2 cellular contexts compared by ENCODE assay signal in the genomic region with DNA sequence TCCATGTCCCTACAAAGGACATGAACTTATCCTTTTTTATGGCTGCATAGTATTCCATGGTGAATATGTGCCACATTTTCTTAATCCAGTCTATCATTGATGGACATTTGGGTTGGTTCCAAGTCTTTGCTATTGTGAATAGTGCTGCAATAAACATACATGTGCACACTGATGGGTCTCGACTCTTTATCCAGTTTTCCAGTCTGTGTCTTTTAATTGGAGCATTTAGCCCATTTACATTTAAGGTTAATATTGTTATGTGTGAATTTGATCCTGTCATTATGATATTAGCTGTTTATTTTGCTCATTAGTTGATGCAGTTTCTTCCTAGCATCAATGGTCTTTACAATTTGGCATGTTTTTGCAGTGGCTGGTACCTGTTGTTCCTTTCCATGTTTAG.
DNase-seq lines count a peak whose midpoint lies in the region; ATAC-seq, FAIRE-seq and TF ChIP-seq lines count a peak whose summit lies in the region.
"Not testable (repeated sequence)": the region's sequence is repeated elsewhere in the genome, so short reads cannot be mapped to it uniquely, and the experiment has no call there.

No MANE protein-coding gene starts in this region.

- not testable (repeated sequence) for TF ChIP-seq RAD21 in K562 (CRISPR knock-in tag; conservative IDR thresholded peaks at IDR 0.05 in 1 of 2, IDR thresholded peaks at IDR 0.05 in 1 of 2)

- ATAC-seq in K562: not testable (repeated sequence)

- WGBS in K562 (ENCODE audit: insufficient coverage, low coverage, missing lambda C conversion rate): 0% methylated on average over 1 of the region's 1 CpG

- not testable (repeated sequence) for H4K20me1 ChIP-seq in K562 (replicated peaks; ENCODE audit: control insufficient read depth, insufficient read depth, low read length)

- CTCF ChIA-PET in HEK293 (lab: Yijun Ruan, JAX); K562 (lab: Yijun Ruan, JAX; ENCODE audit: low intra/inter-chr PET ratio): not testable (repeated sequence)

- not testable (repeated sequence) for H3K4me1 ChIP-seq in HEK293 (ENCODE audit: control insufficient read depth, insufficient read depth, low read length); K562 (replicated peaks in 1 of 2; ENCODE audit: control insufficient read depth in 2 of 2, insufficient read depth in 2 of 2, low read length in 2 of 2)

- not testable (repeated sequence) for H2AFZ ChIP-seq in K562 (ENCODE audit: low read depth, low read length)

- not testable (repeated sequence) for TF ChIP-seq CTCF in HEK293 (tag by site-specific recombination; IDR thresholded peaks at IDR 0.05); K562 (IDR thresholded peaks at IDR 0.05 in 2 of 3, conservative IDR thresholded peaks at IDR 0.05 in 1 of 3; ENCODE audit: insufficient read depth in 2 of 3, low read depth in 1 of 3, low read length in 3 of 3)

- not testable (repeated sequence) for TF ChIP-seq POLR2A in K562 (conservative IDR thresholded peaks at IDR 0.05)

- not testable (repeated sequence) for H3K27me3 ChIP-seq in K562 (ENCODE audit: control insufficient read depth in 2 of 2, insufficient read depth in 2 of 2, low read length in 2 of 2)

- in situ Hi-C loops in K562 (cut with MboI): not testable (repeated sequence)

- intact Hi-C loops in K562 (cut with micrococcal nuclease): not testable (repeated sequence)

- not testable (repeated sequence) for H3K27ac ChIP-seq in HEK293 (ENCODE audit: extremely low read depth, low read depth, low read length); K562 (ENCODE audit: extremely low read depth, low read depth, low read length)

- H3K9me1 ChIP-seq in K562 (ENCODE audit: control insufficient read depth, insufficient read depth, low read length): not testable (repeated sequence)

- not testable (repeated sequence) for BruUV-seq in K562 (replicated peaks; lab: Mats Ljungman, UMichigan)

- H3K36me3 ChIP-seq in HEK293 (ENCODE audit: control insufficient read depth in 2 of 2, insufficient read depth in 1 of 2, low read length in 2 of 2); K562 (ENCODE audit: control insufficient read depth, insufficient read depth, low read length): not testable (repeated sequence)

- POLR2A ChIA-PET in HEK293 (lab: Yijun Ruan, JAX); K562 (lab: Yijun Ruan, JAX): not testable (repeated sequence)

- H3K9me3 ChIP-seq in HEK293 (ENCODE audit: control insufficient read depth, insufficient read depth, low read depth, low read length); K562 (replicated peaks; ENCODE audit: control insufficient read depth, insufficient read depth, low read depth, low read length): not testable (repeated sequence)

- FAIRE-seq in K562 (lab: Jason Lieb, UNC): not testable (repeated sequence)

- not testable (repeated sequence) for DNase-seq in K562 (ENCODE audit: extremely low read depth in 1 of 4, low spot score in 3 of 4)

- not testable (repeated sequence) for H3K79me2 ChIP-seq in K562 (ENCODE audit: control insufficient read depth, insufficient read depth, low read length)

- not testable (repeated sequence) for TF ChIP-seq EP300 in K562 (IDR thresholded peaks at IDR 0.05; ENCODE audit: low read length)

- not testable (repeated sequence) for H3K9ac ChIP-seq in K562 (ENCODE audit: insufficient read depth in 1 of 2, low read depth in 2 of 2, low read length in 2 of 2)

- H3K4me3 ChIP-seq in HEK293 (ENCODE audit: low read depth, low read length); K562: not testable (repeated sequence)

- not testable (repeated sequence) for H3K4me2 ChIP-seq in K562 (ENCODE audit: insufficient read depth, low read length)

TF ChIP-seq in HEK293, 187 proteins besides CTCF, POLR2A, EP300 and RAD21:
- peak; percentile 71 for TF ChIP-seq ZNF146 (tag by site-specific recombination; IDR thresholded peaks at IDR 0.05)
- TF ChIP-seq, protein P1, sequence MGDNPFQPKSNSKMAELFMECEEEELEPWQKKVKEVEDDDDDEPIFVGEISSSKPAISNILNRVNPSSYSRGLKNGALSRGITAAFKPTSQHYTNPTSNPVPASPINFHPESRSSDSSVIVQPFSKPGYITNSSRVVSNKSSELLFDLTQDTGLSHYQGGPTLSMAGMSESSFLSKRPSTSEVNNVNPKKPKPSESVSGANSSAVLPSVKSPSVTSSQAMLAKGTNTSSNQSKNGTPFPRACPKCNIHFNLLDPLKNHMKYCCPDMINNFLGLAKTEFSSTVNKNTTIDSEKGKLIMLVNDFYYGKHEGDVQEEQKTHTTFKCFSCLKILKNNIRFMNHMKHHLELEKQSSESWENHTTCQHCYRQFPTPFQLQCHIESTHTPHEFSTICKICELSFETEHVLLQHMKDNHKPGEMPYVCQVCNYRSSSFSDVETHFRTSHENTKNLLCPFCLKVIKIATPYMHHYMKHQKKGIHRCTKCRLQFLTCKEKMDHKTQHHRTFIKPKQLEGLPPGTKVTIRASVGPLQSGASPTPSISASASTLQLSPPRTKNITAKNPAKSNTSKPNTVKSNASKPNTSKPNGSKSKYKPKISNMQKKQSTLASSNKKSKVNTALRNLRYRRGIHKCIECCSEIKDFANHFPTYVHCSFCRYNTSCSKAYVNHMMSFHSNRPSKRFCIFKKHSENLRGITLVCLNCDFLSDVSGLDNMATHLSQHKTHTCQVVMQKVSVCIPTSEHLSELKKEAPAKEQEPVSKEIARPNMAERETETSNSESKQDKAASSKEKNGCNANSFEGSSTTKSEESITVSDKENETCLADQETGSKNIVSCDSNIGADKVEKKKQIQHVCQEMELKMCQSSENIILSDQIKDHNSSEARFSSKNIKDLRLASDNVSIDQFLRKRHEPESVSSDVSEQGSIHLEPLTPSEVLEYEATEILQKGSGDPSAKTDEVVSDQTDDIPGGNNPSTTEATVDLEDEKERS (tag by site-specific recombination; IDR thresholded peaks at IDR 0.05): 0 out of 2 replicates have a peak, but pooled peaks have one; percentile 17

TF ChIP-seq in K562, 482 proteins besides CTCF, POLR2A, EP300 and RAD21:
- TF ChIP-seq ZNF507 (tag; conservative IDR thresholded peaks at IDR 0.05): peak; percentile 94
